8 cellular contexts compared by ENCODE assay signal in the genomic region with DNA sequence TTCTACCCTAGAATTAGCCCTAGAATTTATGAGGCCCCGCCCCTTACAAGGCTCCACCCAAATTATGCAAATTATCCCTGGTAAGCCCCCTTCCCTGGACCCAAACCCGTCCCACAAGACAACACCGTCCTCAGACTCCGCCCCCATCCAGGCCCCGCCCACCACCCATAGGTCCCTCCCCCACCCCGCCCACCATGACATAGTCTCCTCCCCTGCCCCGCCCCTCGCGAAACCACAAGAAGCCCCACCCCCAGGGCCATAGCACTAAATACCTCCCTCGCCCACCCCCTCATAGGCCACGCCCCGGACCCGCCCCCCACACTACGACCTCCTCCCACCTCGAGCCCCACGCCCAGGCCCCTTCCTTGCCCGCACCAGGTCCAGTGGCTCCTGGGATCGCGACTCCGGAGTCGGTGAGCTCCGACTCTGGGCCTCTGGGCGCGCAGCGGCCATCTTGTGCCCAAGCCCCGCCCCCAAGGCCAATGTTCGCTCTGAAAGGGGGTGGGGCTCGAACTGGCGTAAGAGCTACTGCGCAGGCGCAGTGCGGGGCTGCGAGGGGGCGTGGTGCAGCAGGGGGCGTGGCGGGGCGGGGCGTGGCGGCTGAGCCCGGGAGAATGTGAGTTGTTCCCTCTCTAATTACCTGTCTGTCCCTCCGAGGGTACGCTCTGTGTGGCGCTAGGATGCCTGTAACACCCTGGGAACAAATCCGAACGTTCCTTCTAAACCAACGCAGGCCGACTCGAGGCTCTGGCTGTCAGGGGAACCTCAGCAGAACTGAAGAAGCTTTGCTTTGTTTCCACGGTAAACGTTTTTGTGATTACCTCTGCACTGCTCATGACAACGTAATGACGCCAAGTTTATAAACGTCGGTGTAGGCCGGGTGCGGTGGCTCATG. TPM values are rescaled to one million over a fixed set of nuclear protein-coding genes. Genes with fewer than 3 reads are reported as not detected.
DNase-seq lines count a peak whose midpoint lies in the region; ATAC-seq and TF ChIP-seq lines count a peak whose summit lies in the region.

A gene with protein sequence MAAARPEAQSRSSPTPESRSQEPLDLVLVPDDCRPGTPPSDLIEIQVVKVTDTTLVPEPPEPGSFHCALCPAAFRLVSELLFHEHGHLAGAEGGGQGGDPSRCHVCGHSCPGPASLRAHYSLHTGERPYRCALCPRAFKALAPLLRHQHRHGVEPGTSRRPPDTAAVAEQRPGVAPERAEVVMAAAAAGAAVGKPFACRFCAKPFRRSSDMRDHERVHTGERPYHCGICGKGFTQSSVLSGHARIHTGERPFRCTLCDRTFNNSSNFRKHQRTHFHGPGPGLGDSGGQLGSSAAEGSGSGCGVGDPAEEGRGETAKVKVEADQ (minus strand): TSS at position 458 of the 895 bp plus-strand sequence. CDS start 5 bp downstream, at position 453.

- peak within 1 kb of the TSS; percentile 97 for H3K27ac Mint-ChIP-seq in activated naive CD8-positive, alpha-beta T cell treated with anti-CD3 and anti-CD28 coated beads for 36 hours
- H3K27ac Mint-ChIP-seq in osteocyte (ENCODE audit: unreplicated experiment), result peak within 1 kb of the TSS; percentile 98

- H3K36me3 Mint-ChIP-seq in activated naive CD8-positive, alpha-beta T cell treated with anti-CD3 and anti-CD28 coated beads for 36 hours, result peaks cover 17% of the 10 kb centered on the region
- peaks cover 1% of the 10 kb centered on the region for H3K36me3 Mint-ChIP-seq in osteocyte (ENCODE audit: unreplicated experiment)

- H3K27ac ChIP-seq in temporal lobe (ENCODE audit: low read depth, low read length), result peak within 1 kb of the TSS; percentile 91

- ATAC-seq in GM21825 (IDR thresholded peaks at IDR 0.05; ENCODE audit: unreplicated experiment), result peak; percentile 49

- H3K27me3 Mint-ChIP-seq in activated naive CD8-positive, alpha-beta T cell treated with anti-CD3 and anti-CD28 coated beads for 36 hours, result peaks cover 9% of the 10 kb centered on the region
- H3K27me3 Mint-ChIP-seq in osteocyte (ENCODE audit: unreplicated experiment), result no peaks in the 10 kb centered on the region

- peaks cover 47% of the 10 kb centered on the region for H3K4me1 Mint-ChIP-seq in activated naive CD8-positive, alpha-beta T cell treated with anti-CD3 and anti-CD28 coated beads for 36 hours
- peaks cover 17% of the 10 kb centered on the region for H3K4me1 Mint-ChIP-seq in osteocyte (ENCODE audit: unreplicated experiment)

- H3K4me3 Mint-ChIP-seq in activated naive CD8-positive, alpha-beta T cell treated with anti-CD3 and anti-CD28 coated beads for 36 hours, result peak within 1 kb of the TSS; percentile 95
- H3K4me3 Mint-ChIP-seq in osteocyte (ENCODE audit: unreplicated experiment), result peak within 1 kb of the TSS; percentile 91

- TF ChIP-seq CTCF in osteocyte (IDR thresholded peaks at IDR 0.05), result no peak

- H3K9me3 Mint-ChIP-seq in activated naive CD8-positive, alpha-beta T cell treated with anti-CD3 and anti-CD28 coated beads for 36 hours, result no peaks in the 10 kb centered on the region
- H3K9me3 Mint-ChIP-seq in osteocyte (ENCODE audit: unreplicated experiment), result no peaks in the 10 kb centered on the region

- peak; percentile 91 for DNase-seq in CMK (ENCODE audit: low read depth)
- DNase-seq in NCI-H1105 treated with DMSO at 0.1 percent for 48 hours (lab: John Stamatoyannopoulos, UW), result peak; percentile 95
- peak; percentile 37 for DNase-seq in SKM-1 (lab: John Stamatoyannopoulos, UW; ENCODE audit: unreplicated experiment)
- DNase-seq in activated naive CD8-positive, alpha-beta T cell treated with anti-CD3 and anti-CD28 coated beads for 36 hours, result peak; percentile 91
- DNase-seq in head of caudate nucleus, result peak; percentile 77 to 96 (median 92)
- peak; percentile 98 for DNase-seq in osteocyte (ENCODE audit: extremely low spot score, unreplicated experiment)

- intact Hi-C loops in head of caudate nucleus (cut with DNase I), result no loop called here

RNA-seq across cellular contexts. Expression of the gene that starts here (rescaled TPM):
- 1 to 10 TPM; 3.7 to 3.9 TPM for total RNA-seq in activated naive CD8-positive, alpha-beta T cell treated with anti-CD3 and anti-CD28 coated beads for 36 hours
- total RNA-seq in osteocyte (9.2 and 9.6 TPM in 2 replicates), temporal lobe (3.2 TPM)

Comparison
In these comparisons a context has a peak if more than half of its experiments do, and no peak if none do; other contexts are left out.
1. Peak in every context shown above with its lines: DNase-seq, ATAC-seq and H3K27ac ChIP-seq.
2. DNase-seq: peak in every context shown above with its lines; median percentile 98 in osteocyte; 95 in NCI-H1105 treated with DMSO at 0.1 percent for 48 hours; 92 in head of caudate nucleus; 91 in CMK; 91 in activated naive CD8-positive, alpha-beta T cell treated with anti-CD3 and anti-CD28 coated beads for 36 hours; 37 in SKM-1.